29 cellular contexts compared by ENCODE assay signal in the genomic region with DNA sequence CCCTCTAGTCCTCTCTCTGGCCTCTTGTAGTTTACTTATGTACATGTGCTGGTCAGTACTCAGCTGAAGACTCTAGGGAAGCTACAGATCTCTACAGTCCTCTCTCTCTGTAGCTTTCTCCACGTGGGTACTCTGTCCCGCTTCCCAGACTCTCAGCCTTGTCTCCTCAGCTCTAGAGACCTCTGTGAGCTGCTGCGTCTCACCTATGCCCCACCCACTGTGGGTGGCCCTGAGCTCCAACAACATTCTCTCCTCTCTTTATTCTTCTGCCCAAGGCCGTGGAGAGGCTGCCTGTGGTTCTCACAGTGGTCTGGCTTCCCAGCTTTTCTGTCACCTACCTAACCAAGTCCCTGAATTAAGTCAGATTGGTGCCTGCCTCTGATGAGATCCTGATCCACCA. TPM values are rescaled to one million over a fixed set of nuclear protein-coding genes. Genes with fewer than 3 reads are reported as not detected.
A peak's percentile ranks its signal among the peaks of the same experiment; 100 is the strongest.
DNase-seq lines count a peak whose midpoint lies in the region; ATAC-seq, FAIRE-seq and TF ChIP-seq lines count a peak whose summit lies in the region.
"Had no signal": no experiment of that assay in that cellular context is flagged by ENCODE, and none has a peak within 500 bp of the region (broad histone marks: within the 10 kb centered on the region; RNA-seq: fewer than 3 reads in every experiment).

No MANE protein-coding gene starts in this region.

- no peaks in the 10 kb centered on the region for H3K79me2 ChIP-seq in HepG2 (ENCODE audit: insufficient read depth, low read length)

- no peak for TF ChIP-seq CTCF in HepG2 (CRISPR knock-in tag; IDR thresholded peaks at IDR 0.05)
- TF ChIP-seq CTCF in right lobe of liver (IDR thresholded peaks at IDR 0.05) = no peak
- TF ChIP-seq CTCF in adrenal gland (IDR thresholded peaks at IDR 0.05) = no peak
- TF ChIP-seq CTCF in mucosa of descending colon (IDR thresholded peaks at IDR 0.05) = no peak
- TF ChIP-seq CTCF in upper lobe of right lung (IDR thresholded peaks at IDR 0.05) = no peak

- intact Hi-C loops in HepG2 (cut with micrococcal nuclease; ENCODE audit: unreplicated experiment) (no loop called here), right lobe of liver (cut with DNase I) (no loop called here), adrenal gland (cut with DNase I) (no loop called here), mucosa of descending colon (cut with DNase I, micrococcal nuclease) (no loop called here), upper lobe of right lung (cut with DNase I) (no loop called here), Right ventricle myocardium inferior (cut with DNase I) (no loop called here)

- H3K4me2 ChIP-seq in HepG2 (ENCODE audit: low read depth, low read length) = no peak overlapping the region; the same call in 1 of the 2 replicates

- WGBS in HepG2 (ENCODE audit: low lambda C conversion rate) = 15% methylated on average over 4 of the region's 4 CpGs
- WGBS in right lobe of liver (ENCODE audit: insufficient coverage, low coverage, low lambda C conversion rate, missing lambda C conversion rate) = 53% methylated on average over 3 of the region's 4 CpGs
- WGBS in adrenal gland, 4 donors = 42 to 56% (median 49%) methylated on average over 4 of the region's 4 CpGs

- H3K27ac ChIP-seq in HepG2 (ENCODE audit: extremely low read length, insufficient read depth, low read length) (no peak overlapping the region), right lobe of liver (no peak overlapping the region), adrenal gland (peak overlapping the region in 3 of 5 donors; percentile 16 to 53 (median 48)), upper lobe of right lung (no peak overlapping the region)
- H3K27ac ChIP-seq: coronary artery, Peyer's patch, skin epidermis, thoracic aorta, uterus had no signal

- in situ Hi-C loops in HepG2 (cut with HindIII; ENCODE audit: extremely low pct_ligation_motif_present, low pct_unique_long_range_greater_than_20kb) = no loop called here

- TF ChIP-seq POLR2A in HepG2 (IDR thresholded peaks at IDR 0.05; ENCODE audit: insufficient read depth in 1 of 2, low read depth in 2 of 2, low read length in 2 of 2) (no peak), right lobe of liver (IDR thresholded peaks at IDR 0.05) (no peak), adrenal gland (IDR thresholded peaks at IDR 0.05) (no peak)

- no peak overlapping the region for H3K9ac ChIP-seq in HepG2 (ENCODE audit: insufficient read depth, low read depth, low read length)

- H4K20me1 ChIP-seq in HepG2 (ENCODE audit: insufficient read depth, low read length) = no peaks in the 10 kb centered on the region

- H3K27me3 ChIP-seq in HepG2 (ENCODE audit: control insufficient read depth in 1 of 2, insufficient read depth in 2 of 2, low read length in 2 of 2) (no peaks in the 10 kb centered on the region), right lobe of liver (no peaks in the 10 kb centered on the region), adrenal gland (no peaks in the 10 kb centered on the region), upper lobe of right lung (no peaks in the 10 kb centered on the region)
- H3K27me3 ChIP-seq: Peyer's patch, uterus had no signal

- POLR2A ChIA-PET in HepG2 (lab: Yijun Ruan, JAX) = no interaction called here

- no TSS peak for BruUV-seq in HepG2 (replicated peaks; lab: Mats Ljungman, UMichigan)

- TF ChIP-seq EP300 in HepG2 (IDR thresholded peaks at IDR 0.05; ENCODE audit: low read depth in 2 of 2, low read length in 2 of 2) (no peak), HepG2 (CRISPR knock-in tag; IDR thresholded peaks at IDR 0.05; ENCODE audit: borderline replicate concordance) (no peak)

- FAIRE-seq in HepG2 (lab: Jason Lieb, UNC) = no peak
- FAIRE-seq: A204.1, GM18507 had no signal

- no peak for DNase-seq in HepG2 (ENCODE audit: low spot score)
- no peak for DNase-seq in right lobe of liver
- DNase-seq in adrenal gland = peak in 5 of 7 donors; percentile 35 to 48 (median 41)
- DNase-seq in mucosa of descending colon = no peak
- no peak for DNase-seq in upper lobe of right lung
- DNase-seq in Right ventricle myocardium inferior (ENCODE audit: missing footprints) = no peak
- no peak for DNase-seq in activated gamma-delta T cell treated with Interleukin-2 at 50 U/mL for 16 hours
- no peak for DNase-seq in activated gamma-delta T cell (lab: John Stamatoyannopoulos, UW)
- DNase-seq: activated CD4-positive, alpha-beta memory T cell treated with anti-CD3 and anti-CD28 coated beads, Interleukin-2, amount 10 ng/mL, durations not matched to agents 7 days and 5 days; activated CD4-positive, alpha-beta T cell treated with anti-CD3 and anti-CD28 coated beads for 1 hour; activated CD8-positive, alpha-beta memory T cell treated with anti-CD3 and anti-CD28 coated beads, Interleukin-2, amount 50 U/mL, for 4 hours; activated naive CD8-positive, alpha-beta T cell treated with anti-CD3 and anti-CD28 coated beads, Interleukin-2, amount 10 ng/mL, durations not matched to agents 7 days and 5 days; effector CD8-positive, alpha-beta T cell; erythroblast; HCEC 1CT; islet precursor cell; left ventricle myocardium superior; NCI-H1417 treated with DMSO at 0.1 percent for 48 hours; NCI-H2081 treated with DMSO at 0.1 percent for 48 hours; NCI-H748 treated with DMSO at 0.1 percent for 48 hours; Peyer's patch; SIG-M5; stimulated activated naive CD4-positive, alpha-beta T cell treated with Interleukin-2 at 50 U/mL for 16 hours; uterus had no signal

- peaks cover 17% of the 10 kb centered on the region; the same call in 1 of the 2 replicates for H3K4me1 ChIP-seq in HepG2 (ENCODE audit: insufficient read depth, low read length)
- no peaks in the 10 kb centered on the region for H3K4me1 ChIP-seq in right lobe of liver
- H3K4me1 ChIP-seq in adrenal gland (replicated peaks in 1 of 2) = peaks cover 40 to 72% of the 10 kb centered on the region in 2 donors
- H3K4me1 ChIP-seq in mucosa of descending colon (ENCODE audit: low read depth) = peaks cover 11% of the 10 kb centered on the region
- no peaks in the 10 kb centered on the region for H3K4me1 ChIP-seq in upper lobe of right lung
- H3K4me1 ChIP-seq: uterus had no signal

- H3K9me3 ChIP-seq in HepG2 (ENCODE audit: low read length) (no peaks in the 10 kb centered on the region), right lobe of liver (no peaks in the 10 kb centered on the region), adrenal gland (replicated peaks in 1 of 3) (no peaks in the 10 kb centered on the region), mucosa of descending colon (no peaks in the 10 kb centered on the region), upper lobe of right lung (no peaks in the 10 kb centered on the region)
- H3K9me3 ChIP-seq: Peyer's patch, thoracic aorta, uterus had no signal

- CTCF ChIA-PET in HepG2 (lab: Yijun Ruan, JAX; ENCODE audit: low intra/inter-chr PET ratio, low total read pairs) = no interaction called here

- ATAC-seq in HepG2 = peak; percentile 81
- ATAC-seq in right lobe of liver = no peak
- peak; percentile 44 for ATAC-seq in mucosa of descending colon
- peak; percentile 17 for ATAC-seq in upper lobe of right lung
- no peak for ATAC-seq in Right ventricle myocardium inferior
- ATAC-seq: left ventricle myocardium superior had no signal

- H3K4me3 ChIP-seq in HepG2 (replicated peaks in 1 of 3; ENCODE audit: insufficient read depth in 1 of 3, low read depth in 2 of 3, low read length in 3 of 3) (no peak overlapping the region), right lobe of liver (no peak overlapping the region), adrenal gland (no peak overlapping the region), mucosa of descending colon (no peak overlapping the region), upper lobe of right lung (no peak overlapping the region)
- H3K4me3 ChIP-seq: coronary artery, Peyer's patch, skin epidermis, thoracic aorta, uterus had no signal

- H3K36me3 ChIP-seq in HepG2 (replicated peaks in 1 of 2; ENCODE audit: control insufficient read depth in 1 of 2, insufficient read depth in 2 of 2, low read length in 2 of 2) = no peaks in the 10 kb centered on the region
- no peaks in the 10 kb centered on the region for H3K36me3 ChIP-seq in right lobe of liver
- peaks cover 0 to 4% of the 10 kb centered on the region in 2 donors for H3K36me3 ChIP-seq in adrenal gland (replicated peaks in 1 of 2)
- H3K36me3 ChIP-seq in mucosa of descending colon (ENCODE audit: low read depth) = no peaks in the 10 kb centered on the region
- H3K36me3 ChIP-seq in upper lobe of right lung = peaks cover 12% of the 10 kb centered on the region
- H3K36me3 ChIP-seq: uterus had no signal

- TF ChIP-seq RAD21 in HepG2 (CRISPR knock-in tag; IDR thresholded peaks at IDR 0.05) = no peak

- H2AFZ ChIP-seq in HepG2 (ENCODE audit: low read length) = no peak overlapping the region

TF ChIP-seq in HepG2, 621 proteins besides CTCF, POLR2A, EP300 and RAD21 (continues in another document):
- TF ChIP-seq THYN1 (CRISPR knock-in tag; IDR thresholded peaks at IDR 0.05; ENCODE audit: borderline replicate concordance, low read depth) = no peak

RNA-seq across cellular contexts. Expression of gene MFSD6, which starts 33.4 kb away (rescaled TPM):
- total RNA-seq in HepG2 (2016; rRNA removed; fragmentation: Illumina TruSeq; extraction: Trizol) (0.59 and 1.4 TPM in 2 replicates), right lobe of liver (10 to 100 TPM in 1 of 6 experiments, 1 to 10 TPM in 5; 1.5 to 14.8 (median 4.1) TPM), adrenal gland (100 to 1,000 TPM in 6 of 8 donors, 10 to 100 TPM in 2; 39.0 to 253 (median 161) TPM), mucosa of descending colon (10 to 100 TPM; 58.4 to 73.2 (median 64.1) TPM), upper lobe of right lung (55.8 TPM), Right ventricle myocardium inferior (19.7 TPM)
- total RNA-seq in HepG2 (2016; cell fraction: cytosol; rRNA removed; fragmentation: Illumina TruSeq; extraction: Trizol; ENCODE audit: low read depth) = 0.09 and 0.10 TPM in 2 replicates
- 0.77 and 1.3 TPM in 2 replicates for total RNA-seq in HepG2 (2016; cell fraction: insoluble cytoplasmic fraction; rRNA removed; fragmentation: Illumina TruSeq; extraction: Trizol)
- total RNA-seq in HepG2 (2016; cell fraction: membrane; rRNA removed; fragmentation: Illumina TruSeq; extraction: Trizol) = 0.45 and 0.59 TPM in 2 replicates
- 1.6 and 1.7 TPM in 2 replicates for total RNA-seq in HepG2 (2016; cell fraction: nucleus; rRNA removed; fragmentation: Illumina TruSeq; extraction: Trizol)
- polyA plus RNA-seq in HepG2 (2011; rRNA removed) (0.71 and 0.92 TPM in 2 replicates), adrenal gland (10 to 100 TPM; 23.2 to 50.7 (median 29.0) TPM)
- 0.88 and 0.89 TPM in 2 replicates for polyA plus RNA-seq in HepG2 (2011; cell fraction: cytosol; rRNA removed)
- polyA plus RNA-seq in HepG2 (2011; cell fraction: nucleus; rRNA removed) = 0.47 and 0.69 TPM in 2 replicates
- 1.4 and 1.9 TPM in 2 replicates for polyA plus RNA-seq in HepG2 (2012)
- 0.06 and 0.28 TPM in 2 replicates for polyA plus RNA-seq in HepG2 (2016; cell fraction: cytosol; fragmentation: Illumina TruSeq; extraction: Trizol; ENCODE audit: low read depth)
- 0.70 and 0.86 TPM in 2 replicates for polyA plus RNA-seq in HepG2 (2016; cell fraction: insoluble cytoplasmic fraction; fragmentation: Illumina TruSeq; extraction: Trizol; ENCODE audit: low read depth)
- 0.20 and 0.27 TPM in 2 replicates for polyA plus RNA-seq in HepG2 (2016; cell fraction: membrane; fragmentation: Illumina TruSeq; extraction: Trizol; ENCODE audit: low read depth)
- 1.6 and 1.9 TPM in 2 replicates for polyA plus RNA-seq in HepG2 (2016; cell fraction: nucleus; fragmentation: Illumina TruSeq; extraction: Trizol; ENCODE audit: insufficient read depth, low read depth)
- 0.90 and 8.2 TPM in 2 replicates for polyA minus RNA-seq in HepG2 (2011; rRNA and poly(A)+ RNA removed; ENCODE audit: low replicate concordance)
- 1.8 and 2.0 TPM in 2 replicates for polyA minus RNA-seq in HepG2 (2011; cell fraction: cytosol; rRNA and poly(A)+ RNA removed)
- polyA minus RNA-seq in HepG2 (2011; cell fraction: nucleus; rRNA and poly(A)+ RNA removed) = 2.7 and 5.1 TPM in 2 replicates

Comparison
In these comparisons a context has a peak if more than half of its experiments do, and no peak if none do; other contexts are left out.
1. ATAC-seq: peak in HepG2 (single experiment), mucosa of descending colon (single experiment) and upper lobe of right lung (single experiment); none in right lobe of liver (0 of 4) and Right ventricle myocardium inferior (single experiment).
2. DNase-seq: peak in adrenal gland (5 of 7); none in HepG2 (single experiment), right lobe of liver (0 of 3), mucosa of descending colon (0 of 3), upper lobe of right lung (single experiment), Right ventricle myocardium inferior (single experiment), activated gamma-delta T cell treated with Interleukin-2 at 50 U/mL for 16 hours (single experiment) and activated gamma-delta T cell (single experiment).
3. H3K27ac ChIP-seq: peak in adrenal gland (3 of 5); none in HepG2 (single experiment), right lobe of liver (0 of 3) and upper lobe of right lung (single experiment).